In the genomic region with DNA sequence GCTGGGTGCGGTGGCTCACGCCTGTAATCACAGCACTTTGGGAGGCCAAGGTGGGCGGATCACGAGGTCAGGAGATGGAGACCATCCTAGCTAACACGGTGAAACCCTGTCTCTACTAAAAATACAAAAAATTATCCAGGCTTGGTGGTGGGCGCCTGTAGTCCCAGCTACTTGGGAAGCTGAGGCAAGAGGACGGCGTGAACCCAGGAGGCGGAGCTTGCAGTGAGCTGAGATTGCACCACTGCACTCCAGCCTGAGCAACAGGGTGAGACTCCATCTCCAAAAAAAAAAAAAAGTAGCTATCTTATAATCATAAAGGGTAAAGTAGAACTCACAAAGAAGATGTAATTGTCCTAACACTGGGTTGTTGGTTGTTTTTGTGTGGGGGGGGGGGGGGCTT, we compare ENCODE assay signal across 5 cellular contexts. TPM values are rescaled to one million over a fixed set of nuclear protein-coding genes. Genes with fewer than 3 reads are reported as not detected.
DNase-seq lines count a peak whose midpoint lies in the region; ATAC-seq and TF ChIP-seq lines count a peak whose summit lies in the region.
"Not testable (repeated sequence)": the region's sequence is repeated elsewhere in the genome, so short reads cannot be mapped to it uniquely, and the experiment has no call there.

No MANE protein-coding gene starts in this region.

- H3K4me1 Mint-ChIP-seq in HFFc6 (ENCODE audit: low read depth) (peaks cover 94% of the 10 kb centered on the region), MCF 10A (ENCODE audit: insufficient read depth, unreplicated experiment) (peaks cover 34% of the 10 kb centered on the region)

- TF ChIP-seq CTCF in HFFc6 (IDR thresholded peaks at IDR 0.05); MCF 10A (IDR thresholded peaks at IDR 0.05; ENCODE audit: unreplicated experiment); lower lobe of right lung (IDR thresholded peaks at IDR 0.05): not testable (repeated sequence)

- not testable (repeated sequence) for H3K9me3 ChIP-seq in BLaER1 treated with 17β-estradiol and CSF1 and Interleukin-3, amounts not matched to agents 10 nM and 100 nM (replicated peaks in 1 of 11); lower lobe of right lung

- not testable (repeated sequence) for H3K4me3 ChIP-seq in BLaER1 treated with 17β-estradiol and CSF1 and Interleukin-3, amounts not matched to agents 10 nM and 100 nM; lower lobe of right lung

- peak overlapping the region in 6 of 11 experiments; percentile 27 to 58 (median 44); a peak in 8 of 22 replicates for H3K27ac ChIP-seq in BLaER1 treated with 17β-estradiol and CSF1 and Interleukin-3, amounts not matched to agents 10 nM and 100 nM
- H3K27ac ChIP-seq in lower lobe of right lung: not testable (repeated sequence)

- H3K27me3 ChIP-seq in BLaER1 treated with 17β-estradiol and CSF1 and Interleukin-3, amounts not matched to agents 10 nM and 100 nM; lower lobe of right lung (ENCODE audit: low read depth): not testable (repeated sequence)

- H3K9ac ChIP-seq in BLaER1 treated with 17β-estradiol and CSF1 and Interleukin-3, amounts not matched to agents 10 nM and 100 nM: not testable (repeated sequence)

- not testable (repeated sequence) for ATAC-seq in lower lobe of right lung

- H3K9me3 Mint-ChIP-seq in HFFc6; MCF 10A (ENCODE audit: unreplicated experiment): not testable (repeated sequence)

- peak overlapping the region in 4 of 11 experiments; percentile 0 to 80 (median 24); a peak in 6 of 22 replicates for H3K4me2 ChIP-seq in BLaER1 treated with 17β-estradiol and CSF1 and Interleukin-3, amounts not matched to agents 10 nM and 100 nM

- peaks cover 37 to 100% (median 84%) of the 10 kb centered on the region in 10 experiments for H3K4me1 ChIP-seq in BLaER1 treated with 17β-estradiol and CSF1 and Interleukin-3, amounts not matched to agents 10 nM and 100 nM
- H3K4me1 ChIP-seq in lower lobe of right lung: peaks cover 26% of the 10 kb centered on the region

- CTCF ChIA-PET in MCF 10A (lab: Yijun Ruan, JAX): interaction anchor here (1.2 kb wide), 1 partner anchor 64 kb away, joined by 3 read pairs; no protein-coding TSS in a partner anchor

- H3K27ac Mint-ChIP-seq in HFFc6 (peak overlapping the region; percentile 68), MCF 10A (ENCODE audit: low read depth, unreplicated experiment) (peak overlapping the region; percentile 83)

- intact Hi-C loops in MCF 10A (cut with micrococcal nuclease); lower lobe of right lung (cut with DNase I); posterior vena cava (cut with DNase I): not testable (repeated sequence)

- not testable (repeated sequence) for DNase-seq in HFFc6; MCF 10A (ENCODE audit: unreplicated experiment)
- peak; percentile 48 for DNase-seq in lower lobe of right lung
- peak; percentile 68 for DNase-seq in posterior vena cava (ENCODE audit: low spot score)

- POLR2A ChIA-PET in MCF 10A (lab: Yijun Ruan, JAX): interaction anchor here (0.5 to 3.4 kb wide), 8 partner anchors 10 to 208 kb away, joined by 3 to 18 read pairs (median 6); no protein-coding TSS in a partner anchor

- not testable (repeated sequence) for H3K36me3 Mint-ChIP-seq in HFFc6 (ENCODE audit: low read depth); MCF 10A (ENCODE audit: insufficient read depth, unreplicated experiment)

- BruUV-seq in MCF 10A (replicated peaks; lab: Mats Ljungman, UMichigan): not testable (repeated sequence)

- peaks cover 0 to 23% (median 12%) of the 10 kb centered on the region in 11 experiments; a peak in 12 of 22 replicates for H3K36me3 ChIP-seq in BLaER1 treated with 17β-estradiol and CSF1 and Interleukin-3, amounts not matched to agents 10 nM and 100 nM
- H3K36me3 ChIP-seq in lower lobe of right lung: not testable (repeated sequence)

- not testable (repeated sequence) for H3K27me3 Mint-ChIP-seq in HFFc6 (ENCODE audit: insufficient read depth); MCF 10A (ENCODE audit: insufficient read depth, unreplicated experiment)

- H4K20me1 ChIP-seq in BLaER1 treated with 17β-estradiol and CSF1 and Interleukin-3, amounts not matched to agents 10 nM and 100 nM: peaks cover 0 to 98% (median 5%) of the 10 kb centered on the region in 11 experiments; a peak in 10 of 22 replicates

- peak overlapping the region; percentile 17; the same call in 1 of the 2 replicates for H3K4me3 Mint-ChIP-seq in HFFc6
- H3K4me3 Mint-ChIP-seq in MCF 10A (ENCODE audit: unreplicated experiment): not testable (repeated sequence)

RNA-seq across cellular contexts. Expression of a gene that starts 21.5 kb away (rescaled TPM):
- total RNA-seq in HFFc6 (2021; fragmentation: NEBNext Ultra II Directional; extraction: Animal tissue kit (Norgen Biotek cat#: 25700)): 10 to 100 TPM; 34.6 to 52.2 (median 42.2) TPM
- total RNA-seq in MCF 10A (2022) (28.3 and 40.1 TPM in 2 replicates), lower lobe of right lung (28.8 TPM), posterior vena cava (10 to 100 TPM; 24.3 to 32.5 TPM)
